Comparison of ENCODE assay signal across 1 cellular context in the genomic region with DNA sequence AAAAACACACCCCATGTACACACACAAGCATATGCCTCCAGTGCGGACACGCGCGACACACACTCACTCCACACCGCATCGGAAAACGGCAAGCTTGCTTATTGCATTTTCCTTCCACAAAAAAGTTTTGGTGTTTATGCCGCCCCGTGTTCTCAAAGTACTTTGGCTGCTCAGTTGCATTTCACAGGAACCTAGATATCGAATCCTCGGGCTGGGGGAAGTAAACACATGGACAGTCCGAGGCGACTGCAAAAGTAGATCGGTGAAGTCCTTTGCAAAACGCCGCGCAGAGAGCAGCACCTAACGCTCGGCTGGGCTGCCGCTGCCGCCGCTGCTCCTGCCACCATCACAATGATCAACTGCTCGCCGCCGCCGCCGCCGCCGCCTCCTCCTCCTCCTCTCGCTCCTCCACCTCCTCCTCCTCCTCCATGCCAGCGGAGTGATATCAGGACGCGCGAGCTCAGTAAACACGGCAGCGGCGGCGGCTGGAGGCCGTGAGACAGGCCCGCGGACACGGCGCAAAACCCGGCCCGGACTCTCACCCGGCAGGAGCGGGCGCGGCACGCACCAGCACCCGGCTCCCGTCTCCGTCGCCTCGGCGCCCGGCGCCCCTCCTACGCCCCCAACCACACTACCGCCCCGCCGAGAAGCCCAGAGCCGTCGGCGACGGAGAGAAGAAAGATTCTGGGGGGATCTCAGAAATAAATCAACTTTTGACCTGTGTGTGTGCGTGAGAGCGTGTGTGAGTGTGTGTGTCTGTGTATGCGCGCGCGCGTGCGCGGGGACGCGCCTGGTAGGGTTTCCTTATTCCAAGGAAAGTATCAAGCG.
TF ChIP-seq lines count a peak whose summit lies in the region.

MAML3 (minus strand) TSS at position 441 of the 828 bp plus-strand sequence. CDS start 857 bp downstream, outside the sequence.

TF ChIP-seq in IMR-90, 13 proteins besides CTCF, POLR2A, EP300 and RAD21 (continued from another document):
- 0 out of 2 replicates have a peak, but pooled peaks have one; percentile 7 for TF ChIP-seq USF2 (IDR thresholded peaks at IDR 0.05; ENCODE audit: low read depth, low read length)
- peak; percentile 45 for TF ChIP-seq SMC3 (IDR thresholded peaks at IDR 0.05; ENCODE audit: low read depth, low read length)
- TF ChIP-seq CHD1 (IDR thresholded peaks at IDR 0.05; ENCODE audit: low read depth, low read length) = 0 out of 2 replicates have a peak, but pooled peaks have one; percentile 13
